1 cellular context compared by ENCODE assay signal in the genomic region with DNA sequence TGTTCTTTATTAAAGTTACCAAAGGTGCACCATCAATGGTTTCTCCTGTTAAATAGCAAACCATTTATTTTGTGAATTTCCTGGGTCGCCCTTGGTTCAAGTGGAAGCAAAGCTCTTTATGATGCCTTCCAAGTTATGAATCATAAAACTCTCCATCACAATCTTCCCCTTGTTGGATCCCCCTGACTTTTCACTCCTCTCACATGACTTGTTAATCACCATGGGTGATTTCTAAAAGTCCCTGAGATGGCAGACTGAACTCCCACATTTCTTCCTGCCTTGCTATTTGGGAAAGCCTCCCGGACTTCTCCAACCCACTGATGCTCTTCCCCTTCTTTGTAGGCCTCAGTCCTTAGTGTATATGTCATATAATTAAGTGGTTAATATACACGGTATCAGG.
A peak's percentile ranks its signal among the peaks of the same experiment; 100 is the strongest.
TF ChIP-seq lines count a peak whose summit lies in the region.

No MANE protein-coding gene starts in this region.

TF ChIP-seq in HepG2, 621 proteins besides CTCF, POLR2A, EP300 and RAD21:
- TF ChIP-seq CREB1 (IDR thresholded peaks at IDR 0.05) (no peak), CREB1 (CRISPR knock-in tag; IDR thresholded peaks at IDR 0.05) (peak; percentile 25; the same call in 1 of the 2 replicates), ZNF343 (CRISPR knock-in tag; IDR thresholded peaks at IDR 0.05) (no peak), ZNF382 (CRISPR knock-in tag; IDR thresholded peaks at IDR 0.05; ENCODE audit: borderline replicate concordance) (peak; percentile 48; the same call in 1 of the 2 replicates), NCOA1 (CRISPR knock-in tag; IDR thresholded peaks at IDR 0.05) (no peak)
